7 cellular contexts compared by ENCODE assay signal in the genomic region with DNA sequence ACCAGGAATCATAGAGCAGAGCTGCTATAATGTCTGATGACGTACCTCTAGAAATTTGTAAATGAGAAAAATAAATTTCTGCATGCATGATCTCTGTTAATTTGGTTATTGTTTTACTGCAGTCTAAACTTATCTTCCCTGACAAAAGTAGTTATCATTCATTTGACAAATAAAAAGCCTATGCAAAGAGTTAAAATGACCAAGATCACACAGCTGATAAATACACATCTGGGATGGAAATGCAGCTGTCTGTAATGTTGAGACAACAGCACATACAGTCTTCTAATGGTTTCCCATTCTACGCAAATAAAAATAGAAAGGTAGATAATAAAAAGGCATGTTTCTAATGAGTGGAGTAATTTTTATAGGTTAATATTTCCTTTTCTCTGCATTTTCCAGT.
"Had no signal": no experiment of that assay in that cellular context is flagged by ENCODE, and none has a peak within 500 bp of the region (broad histone marks: within the 10 kb centered on the region; RNA-seq: fewer than 3 reads in every experiment).

No MANE protein-coding gene starts in this region.

- ATAC-seq: GM12878 had no signal

- DNase-seq: GDM1, GF-D8 had no signal

- H3K4me3 ChIP-seq: GM12878 had no signal

- FAIRE-seq: GM12878, GM12891, GM12892, GM18507, GM19239 had no signal
